In the genomic region with DNA sequence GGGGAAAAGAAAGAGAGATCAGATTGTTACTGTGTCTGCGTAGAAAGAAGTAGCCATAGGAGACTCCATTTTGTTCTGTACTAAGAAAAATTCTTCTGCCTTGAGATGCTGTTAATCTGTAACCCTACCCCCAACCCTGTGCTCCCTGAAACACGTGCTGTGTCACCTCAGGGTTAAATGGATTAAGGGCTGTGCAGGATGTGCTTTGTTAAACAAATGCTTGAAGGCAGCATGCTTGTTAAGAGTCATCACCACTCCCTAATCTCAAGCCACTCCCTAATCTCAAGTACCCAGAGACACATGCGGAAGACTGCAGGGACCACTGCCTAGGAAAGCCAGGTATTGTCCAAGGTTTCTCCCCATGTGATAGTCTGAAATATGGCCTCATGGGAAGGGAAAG, we compare ENCODE assay signal across 1 cellular context.
TF ChIP-seq lines count a peak whose summit lies in the region.

No MANE protein-coding gene starts in this region.

TF ChIP-seq in HEK293, 187 proteins besides CTCF, POLR2A, EP300 and RAD21:
- TF ChIP-seq, protein P1, sequence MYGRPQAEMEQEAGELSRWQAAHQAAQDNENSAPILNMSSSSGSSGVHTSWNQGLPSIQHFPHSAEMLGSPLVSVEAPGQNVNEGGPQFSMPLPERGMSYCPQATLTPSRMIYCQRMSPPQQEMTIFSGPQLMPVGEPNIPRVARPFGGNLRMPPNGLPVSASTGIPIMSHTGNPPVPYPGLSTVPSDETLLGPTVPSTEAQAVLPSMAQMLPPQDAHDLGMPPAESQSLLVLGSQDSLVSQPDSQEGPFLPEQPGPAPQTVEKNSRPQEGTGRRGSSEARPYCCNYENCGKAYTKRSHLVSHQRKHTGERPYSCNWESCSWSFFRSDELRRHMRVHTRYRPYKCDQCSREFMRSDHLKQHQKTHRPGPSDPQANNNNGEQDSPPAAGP (tag by site-specific recombination; IDR thresholded peaks at IDR 0.05), result peak; percentile 74
- peak; percentile 89 for TF ChIP-seq WT1 (tag by site-specific recombination; IDR thresholded peaks at IDR 0.05)
